In genomic region chr22:20268289-20268349, GRCh38 we compare ENCODE assay signal across 1 cellular context.
TF ChIP-seq lines count a peak whose summit lies in the region.

RTN4R (minus strand) TSS chr22:20268318; CDS start chr22:20268092, 226 bp downstream.

TF ChIP-seq in GM12878, 131 proteins besides CTCF, POLR2A, EP300 and RAD21 (continued from another document):
- TF ChIP-seq EED (IDR thresholded peaks at IDR 0.05; ENCODE audit: low read depth), result no peak
- no peak for TF ChIP-seq MAX (IDR thresholded peaks at IDR 0.05; ENCODE audit: low read depth, low read length)
- TF ChIP-seq IRF5 (IDR thresholded peaks at IDR 0.05; ENCODE audit: borderline replicate concordance), result no peak
- no peak for TF ChIP-seq POLR2AphosphoS2 (IDR thresholded peaks at IDR 0.05; ENCODE audit: low read depth, low read length)
- TF ChIP-seq TBL1XR1 (IDR thresholded peaks at IDR 0.05; ENCODE audit: low read depth, low read length), result no peak
- TF ChIP-seq E2F4 (IDR thresholded peaks at IDR 0.05; ENCODE audit: low read depth, low read length), result no peak
- TF ChIP-seq RUNX3 (IDR thresholded peaks at IDR 0.05; ENCODE audit: low read length), result no peak
- TF ChIP-seq CBFB (IDR thresholded peaks at IDR 0.05; ENCODE audit: low read depth), result no peak
